Comparison of ENCODE assay signal across 21 cellular contexts in the genomic region with DNA sequence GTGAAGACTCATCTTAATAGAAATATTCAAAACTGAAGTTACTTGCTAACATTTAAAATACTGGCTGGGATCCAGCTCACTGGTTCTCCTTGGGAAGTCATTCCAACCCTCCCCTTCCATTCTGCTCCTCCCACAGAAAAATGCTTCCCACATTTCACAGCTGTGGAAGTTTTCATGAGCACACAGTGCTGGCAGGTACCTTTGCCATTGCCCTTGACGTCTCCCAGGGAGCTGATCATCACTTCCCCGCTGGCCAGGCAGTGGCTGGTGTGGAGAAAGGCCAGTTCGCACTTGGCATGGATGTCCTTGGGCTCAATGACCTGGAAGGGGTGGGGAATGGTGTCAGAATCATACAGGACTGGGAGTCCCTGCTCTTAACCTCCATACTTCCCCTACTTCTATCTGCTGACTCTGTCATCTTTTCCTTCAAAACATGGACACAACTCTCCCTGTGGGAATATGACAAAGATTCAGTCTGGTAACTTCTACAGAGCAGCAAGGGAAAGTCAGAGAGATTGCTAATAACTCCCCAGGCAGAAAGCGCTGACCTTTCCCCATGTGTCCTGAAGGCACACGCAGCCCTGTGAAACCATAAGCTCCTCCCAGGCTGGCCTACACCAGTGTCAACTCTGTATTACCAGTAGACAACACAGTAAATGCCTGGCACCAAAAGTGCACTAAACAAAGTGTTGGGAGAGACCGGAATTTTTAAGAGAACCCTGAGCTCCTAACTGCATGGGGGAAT. TPM values are rescaled to one million over a fixed set of nuclear protein-coding genes. Genes with fewer than 3 reads are reported as not detected.
DNase-seq lines count a peak whose midpoint lies in the region; ATAC-seq and TF ChIP-seq lines count a peak whose summit lies in the region.
"Had no signal": no experiment of that assay in that cellular context is flagged by ENCODE, and none has a peak within 500 bp of the region (broad histone marks: within the 10 kb centered on the region; RNA-seq: fewer than 3 reads in every experiment).

No MANE protein-coding gene starts in this region.

- H3K27me3 ChIP-seq in adrenal gland = no peaks in the 10 kb centered on the region
- no peaks in the 10 kb centered on the region for H3K27me3 ChIP-seq in spleen (replicated peaks in 1 of 7)
- H3K27me3 ChIP-seq: brain microvascular endothelial cell, sigmoid colon had no signal

- TF ChIP-seq CTCF in adrenal gland (IDR thresholded peaks at IDR 0.05) = no peak
- no peak for TF ChIP-seq CTCF in fibroblast of the aortic adventitia (IDR thresholded peaks at IDR 0.05; ENCODE audit: insufficient read depth, low read length)
- TF ChIP-seq CTCF in spleen (IDR thresholded peaks at IDR 0.05 in 8 of 11, conservative IDR thresholded peaks at IDR 0.05 in 3 of 11) = no peak

- no peaks in the 10 kb centered on the region for H3K36me3 ChIP-seq in adrenal gland (replicated peaks in 1 of 2)
- peaks cover 0 to 48% (median 3%) of the 10 kb centered on the region in 6 donors for H3K36me3 ChIP-seq in spleen
- H3K36me3 ChIP-seq: brain microvascular endothelial cell, WERI-Rb-1 had no signal

- WGBS in adrenal gland, 4 donors = 21 to 66% (median 49%) methylated on average over 5 to 6 of the region's 6 CpGs
- WGBS in spleen, 5 donors = 60 to 92% (median 75%) methylated on average over 6 of the region's 6 CpGs

- H3K4me1 ChIP-seq in adrenal gland (replicated peaks in 1 of 2) (peaks cover 23 to 32% of the 10 kb centered on the region in 2 donors), spleen (peaks cover 18 to 66% (median 47%) of the 10 kb centered on the region in 6 donors)

- intact Hi-C loops in adrenal gland (cut with DNase I) = no loop called here
- intact Hi-C loops in spleen (cut with DNase I; ENCODE audit: low total_unique reads) = no loop called here

- peak; percentile 73 to 93 (median 89) for DNase-seq in adrenal gland
- peak; percentile 16 for DNase-seq in fibroblast of the aortic adventitia (ENCODE audit: low read depth)
- peak; percentile 84 for DNase-seq in left lobe of liver (ENCODE audit: low spot score)
- DNase-seq in spleen = peak; percentile 84
- DNase-seq in islet precursor cell = no peak
- DNase-seq in activated CD4-positive, alpha-beta T cell treated with anti-CD3 and anti-CD28 coated beads, Interleukin-2, amount 50 U/mL, for 4 hours = no peak
- DNase-seq in stimulated activated naive CD8-positive, alpha-beta T cell treated with anti-CD3 and anti-CD28 coated beads, Interleukin-15, Interleukin-2, amounts not matched to agents 100 U/mL and 50 U/mL, for 24 hours = no peak
- DNase-seq: activated CD4-positive, alpha-beta T cell treated with anti-CD3 and anti-CD28 coated beads, Interleukin-2, amount 50 U/mL, for 1 hour; activated CD8-positive, alpha-beta memory T cell treated with anti-CD3 and anti-CD28 coated beads, Interleukin-2, amount 50 U/mL, for 4 hours; activated naive CD8-positive, alpha-beta T cell treated with anti-CD3 and anti-CD28 coated beads, Interleukin-2, amount 50 U/mL, for 24 hours; brain microvascular endothelial cell; CD4-positive, CD25-positive, alpha-beta regulatory T cell; NCI-H1417; NK-92 treated with Interleukin-12 subunit alpha and Interleukin-12 subunit beta, amount 100 ng/mL, for 24 hours; WERI-Rb-1 had no signal

- no peak overlapping the region for H3K4me3 ChIP-seq in adrenal gland
- H3K4me3 ChIP-seq in fibroblast of the aortic adventitia (ENCODE audit: low read depth, low read length) = no peak overlapping the region
- no peak overlapping the region for H3K4me3 ChIP-seq in spleen
- H3K4me3 ChIP-seq: sigmoid colon, SK-N-MC, thoracic aorta had no signal

- H3K27ac ChIP-seq in adrenal gland = peak overlapping the region in 4 of 5 donors; percentile 60 to 85 (median 70)
- peak overlapping the region; percentile 55 to 89 (median 81) for H3K27ac ChIP-seq in spleen
- H3K27ac ChIP-seq: brain microvascular endothelial cell, SK-N-MC, thoracic aorta, WERI-Rb-1 had no signal

- no peak for TF ChIP-seq POLR2A in adrenal gland (IDR thresholded peaks at IDR 0.05)
- TF ChIP-seq POLR2A in spleen (IDR thresholded peaks at IDR 0.05) = no peak

- peak; percentile 42 for ATAC-seq in left lobe of liver
- no peak for ATAC-seq in HG03159 (IDR thresholded peaks at IDR 0.05; ENCODE audit: unreplicated experiment)
- no peak for ATAC-seq in stimulated activated naive CD8-positive, alpha-beta T cell treated with anti-CD3 and anti-CD28 coated beads, Interleukin-15, Interleukin-2, amounts not matched to agents 100 U/mL and 50 U/mL, for 24 hours
- ATAC-seq: activated naive CD8-positive, alpha-beta T cell treated with anti-CD3 and anti-CD28 coated beads, Interleukin-2, amount 50 U/mL, for 24 hours; Panc1 had no signal

- no peaks in the 10 kb centered on the region for H3K9me3 ChIP-seq in adrenal gland (replicated peaks in 1 of 3)
- H3K9me3 ChIP-seq in spleen = peaks cover 0 to under 1% (median 0%) of the 10 kb centered on the region in 8 donors
- H3K9me3 ChIP-seq: sigmoid colon, thoracic aorta had no signal

RNA-seq across cellular contexts. Expression of a gene that starts 4.3 kb away (rescaled TPM):
- total RNA-seq in adrenal gland = 10 to 100 TPM; 18.8 to 41.6 (median 35.0) TPM
- 10 to 100 TPM; 11.0 to 61.8 (median 32.3) TPM for polyA plus RNA-seq in adrenal gland
- 26.8 and 70.5 TPM in 2 replicates for total RNA-seq in fibroblast of the aortic adventitia (ENCODE audit: low replicate concordance)
- 408 TPM for total RNA-seq in left lobe of liver
- 100 to 1,000 TPM in 2 of 7 donors, 10 to 100 TPM in 5; 56.1 to 114 (median 90.3) TPM for total RNA-seq in spleen
- polyA plus RNA-seq in spleen = 10 to 100 TPM; 17.3 to 77.8 (median 47.5) TPM
- total RNA-seq: CD4-positive, CD25-positive, alpha-beta regulatory T cell; T-helper 2 cell treated with Interferon-gamma antibody and Interleukin-4, amounts not matched to agents 100 ng/mL and 5 ng/mL, for 36 hours had no signal
- polyA plus RNA-seq: CD4-positive, CD25-positive, alpha-beta regulatory T cell had no signal

RNA-seq across cellular contexts. Expression of a gene that starts 21.1 kb away (rescaled TPM):
- total RNA-seq in adrenal gland (10 to 100 TPM; 37.2 to 82.5 (median 61.6) TPM), fibroblast of the aortic adventitia (ENCODE audit: low replicate concordance) (27.1 and 32.8 TPM in 2 replicates), left lobe of liver (12.2 TPM), spleen (10 to 100 TPM; 75.9 to 96.1 (median 92.2) TPM)
- polyA plus RNA-seq in adrenal gland (10 to 100 TPM; 22.6 to 38.0 (median 37.9) TPM), spleen (10 to 100 TPM; 30.8 to 57.8 (median 40.3) TPM)

RNA-seq across cellular contexts. Expression of a gene that starts 31.2 kb away (rescaled TPM):
- total RNA-seq in adrenal gland = 100 to 1,000 TPM; 204 to 442 (median 293) TPM
- polyA plus RNA-seq in adrenal gland = 100 to 1,000 TPM; 364 to 544 (median 406) TPM
- total RNA-seq in fibroblast of the aortic adventitia (ENCODE audit: low replicate concordance) = 281 and 892 TPM in 2 replicates
- 135 TPM for total RNA-seq in left lobe of liver
- 100 to 1,000 TPM; 184 to 219 (median 201) TPM for total RNA-seq in spleen
- polyA plus RNA-seq in spleen = 100 to 1,000 TPM; 320 to 371 (median 354) TPM

RNA-seq across cellular contexts. Expression of a gene that starts 41.0 kb away (rescaled TPM):
- total RNA-seq in adrenal gland (10 to 100 TPM; 57.7 to 83.5 (median 67.0) TPM), fibroblast of the aortic adventitia (ENCODE audit: low replicate concordance) (38.8 and 41.0 TPM in 2 replicates), left lobe of liver (21.2 TPM), spleen (10 to 100 TPM; 63.7 to 85.4 (median 69.5) TPM)
- polyA plus RNA-seq in adrenal gland (10 to 100 TPM; 30.8 to 56.6 (median 37.6) TPM), spleen (10 to 100 TPM; 25.6 to 41.4 (median 30.8) TPM)

Comparison
In these comparisons a context has a peak if more than half of its experiments do, and no peak if none do; other contexts are left out.
1. DNase-seq: peak in adrenal gland (7 of 7), fibroblast of the aortic adventitia (single experiment), left lobe of liver (single experiment) and spleen (single experiment); none in islet precursor cell (single experiment), activated CD4-positive, alpha-beta T cell treated with anti-CD3 and anti-CD28 coated beads, Interleukin-2, amount 50 U/mL, for 4 hours (0 of 2) and stimulated activated naive CD8-positive, alpha-beta T cell treated with anti-CD3 and anti-CD28 coated beads, Interleukin-15, Interleukin-2, amounts not matched to agents 100 U/mL and 50 U/mL, for 24 hours (single experiment).